ENCODE assay signal across 10 cellular contexts in the genomic region with DNA sequence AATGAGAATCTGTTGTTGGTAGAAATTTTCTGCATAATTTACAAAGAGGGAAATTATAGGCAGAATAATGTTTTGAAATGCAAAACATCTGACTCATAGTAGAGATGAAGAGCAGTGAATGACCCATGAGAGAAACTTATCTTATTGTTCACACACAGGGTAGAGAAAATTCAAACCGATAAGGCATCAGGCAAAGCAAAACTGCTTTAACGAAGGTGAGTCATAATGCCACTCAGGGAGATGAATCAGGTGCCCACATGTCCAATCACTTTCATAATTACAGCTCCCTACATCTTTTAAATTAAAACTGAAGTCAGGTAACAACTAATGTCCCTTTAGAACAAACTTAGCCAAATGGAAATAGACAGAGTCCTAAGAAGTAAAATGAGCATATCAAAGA.
DNase-seq lines count a peak whose midpoint lies in the region; ATAC-seq and TF ChIP-seq lines count a peak whose summit lies in the region.
"Had no signal": no experiment of that assay in that cellular context is flagged by ENCODE, and none has a peak within 500 bp of the region (broad histone marks: within the 10 kb centered on the region; RNA-seq: fewer than 3 reads in every experiment).

No MANE protein-coding gene starts in this region.

- 36% methylated on average over 2 of the region's 2 CpGs for WGBS in mammary epithelial cell (ENCODE audit: low coverage, missing lambda C conversion rate)

- CTCF ChIA-PET in mammary epithelial cell (lab: Charles Lee; ENCODE audit: low non-redundant PET), result no interaction called here

- H2AFZ ChIP-seq in mammary epithelial cell (ENCODE audit: low read depth, low read length), result no peak overlapping the region

- no TSS peak for BruUV-seq in mammary epithelial cell (replicated peaks; lab: Mats Ljungman, UMichigan)

- no peak overlapping the region for H3K9ac ChIP-seq in mammary epithelial cell (ENCODE audit: insufficient read depth, low read length)

- H3K4me1 ChIP-seq in mammary epithelial cell (ENCODE audit: insufficient read depth, low read length), result no peaks in the 10 kb centered on the region

- no peak overlapping the region for H3K4me2 ChIP-seq in mammary epithelial cell (ENCODE audit: insufficient read depth, low read depth, low read length)

- H3K9me3 ChIP-seq in mammary epithelial cell (replicated peaks; ENCODE audit: insufficient read depth, low read length), result no peaks in the 10 kb centered on the region

- H4K20me1 ChIP-seq in mammary epithelial cell (ENCODE audit: insufficient read depth, low read length), result no peaks in the 10 kb centered on the region

- no peak overlapping the region for H3K4me3 ChIP-seq in mammary epithelial cell (replicated peaks in 1 of 3; ENCODE audit: insufficient read depth in 1 of 3, low read depth in 2 of 3, low read length in 3 of 3)

- DNase-seq in mammary epithelial cell, result peak; percentile 1
- no peak for DNase-seq in stimulated activated CD4-positive, alpha-beta T cell treated with anti-CD3 and anti-CD28 coated beads, Interleukin-15, amount 100 ng/mL, for 24 hours
- no peak for DNase-seq in germinal center (ENCODE audit: low spot score)
- DNase-seq in GOT3 (lab: John Stamatoyannopoulos, UW), result no peak
- DNase-seq: activated CD8-positive, alpha-beta memory T cell treated with anti-CD3 and anti-CD28 coated beads, Interleukin-2, amount 50 U/mL, for 48 hours; mesendoderm; T-helper 17 cell had no signal

- peaks cover 1% of the 10 kb centered on the region for H3K27me3 ChIP-seq in mammary epithelial cell (ENCODE audit: insufficient read depth, low read length)

- TF ChIP-seq CTCF in mammary epithelial cell (conservative IDR thresholded peaks at IDR 0.05 in 1 of 2, IDR thresholded peaks at IDR 0.05 in 1 of 2; ENCODE audit: extremely low read depth in 1 of 2, insufficient read depth in 1 of 2, low read depth in 1 of 2, low read length in 2 of 2), result no peak

- intact Hi-C loops in mammary epithelial cell (cut with micrococcal nuclease), result no loop called here

- no peaks in the 10 kb centered on the region for H3K36me3 ChIP-seq in mammary epithelial cell (ENCODE audit: insufficient read depth, low read length)

- in situ Hi-C loops in mammary epithelial cell (cut with MboI; ENCODE audit: low sequenced_read_pairs in 2 of 2), result no loop called here

- dilution Hi-C loops in mammary epithelial cell (cut with HindIII; ENCODE audit: low sequenced_read_pairs), result no loop called here

- H3K79me2 ChIP-seq in mammary epithelial cell (ENCODE audit: insufficient read depth, low read length), result no peaks in the 10 kb centered on the region

- peak; percentile 92 for ATAC-seq in GM18873 (IDR thresholded peaks at IDR 0.05; ENCODE audit: low FRiP score, unreplicated experiment)
- peak; percentile 52 for ATAC-seq in GM21528 (IDR thresholded peaks at IDR 0.05; ENCODE audit: low FRiP score, unreplicated experiment)
- peak; percentile 92 for ATAC-seq in HG03108 (IDR thresholded peaks at IDR 0.05; ENCODE audit: unreplicated experiment)
- ATAC-seq: T-helper 17 cell had no signal

- no peak overlapping the region for H3K27ac ChIP-seq in mammary epithelial cell (ENCODE audit: insufficient read depth, low read depth, low read length)
